16 cellular contexts compared by ENCODE assay signal in the genomic region with DNA sequence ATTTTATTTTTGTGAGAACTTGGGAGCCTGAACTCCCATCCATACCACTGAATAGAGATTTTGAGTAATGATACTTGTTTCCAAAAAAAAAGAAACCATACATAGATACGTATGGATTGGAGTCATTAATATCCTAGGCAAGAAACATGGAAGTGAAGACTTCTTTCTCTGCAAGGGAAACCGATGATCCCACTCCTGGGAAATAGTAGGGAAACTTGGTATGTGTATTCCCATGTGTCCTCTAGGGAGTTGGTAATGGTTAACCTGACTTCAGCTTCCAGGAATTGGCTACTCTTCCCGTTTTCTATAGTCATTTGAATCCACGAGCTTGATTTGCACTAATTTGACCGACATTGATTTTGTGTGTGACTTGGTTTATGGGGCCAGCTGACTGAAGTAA. TPM values are rescaled to one million over a fixed set of nuclear protein-coding genes. Genes with fewer than 3 reads are reported as not detected.
DNase-seq lines count a peak whose midpoint lies in the region; ATAC-seq, FAIRE-seq and TF ChIP-seq lines count a peak whose summit lies in the region.
"Had no signal": no experiment of that assay in that cellular context is flagged by ENCODE, and none has a peak within 500 bp of the region (broad histone marks: within the 10 kb centered on the region; RNA-seq: fewer than 3 reads in every experiment).

No MANE protein-coding gene starts in this region.

- H3K9me3 ChIP-seq in HepG2 (ENCODE audit: low read length): no peaks in the 10 kb centered on the region
- no peaks in the 10 kb centered on the region for H3K9me3 ChIP-seq in right lobe of liver

- CTCF ChIA-PET in HepG2 (lab: Yijun Ruan, JAX; ENCODE audit: low intra/inter-chr PET ratio, low total read pairs): no interaction called here

- H3K36me3 ChIP-seq in HepG2 (replicated peaks in 1 of 2; ENCODE audit: control insufficient read depth in 1 of 2, insufficient read depth in 2 of 2, low read length in 2 of 2): peaks cover 53 to 85% of the 10 kb centered on the region in 2 experiments
- H3K36me3 ChIP-seq in right lobe of liver: peaks cover 21 to 81% (median 57%) of the 10 kb centered on the region in 4 donors

- no peak for ATAC-seq in HepG2
- ATAC-seq in right lobe of liver: no peak
- ATAC-seq in central memory CD8-positive, alpha-beta T cell (replicated peaks; ENCODE audit: extremely low read depth, poor library complexity, severe bottlenecking): no peak

- H3K36me3 Mint-ChIP-seq in central memory CD8-positive, alpha-beta T cell (ENCODE audit: insufficient read depth): peaks cover 100% of the 10 kb centered on the region
- H3K36me3 Mint-ChIP-seq in type B pancreatic cell: peaks cover 84% of the 10 kb centered on the region

- TF ChIP-seq CTCF in HepG2 (CRISPR knock-in tag; IDR thresholded peaks at IDR 0.05) (no peak), right lobe of liver (IDR thresholded peaks at IDR 0.05) (no peak), type B pancreatic cell (conservative IDR thresholded peaks at IDR 0.05) (no peak)

- H3K4me3 ChIP-seq in HepG2 (replicated peaks in 1 of 3; ENCODE audit: insufficient read depth in 1 of 3, low read depth in 2 of 3, low read length in 3 of 3): no peak overlapping the region
- H3K4me3 ChIP-seq in right lobe of liver: no peak overlapping the region
- H3K4me3 ChIP-seq: SK-N-MC had no signal

- TF ChIP-seq RAD21 in HepG2 (CRISPR knock-in tag; IDR thresholded peaks at IDR 0.05): no peak

- TF ChIP-seq EP300 in HepG2 (IDR thresholded peaks at IDR 0.05; ENCODE audit: low read depth in 2 of 2, low read length in 2 of 2): no peak
- no peak for TF ChIP-seq EP300 in HepG2 (CRISPR knock-in tag; IDR thresholded peaks at IDR 0.05; ENCODE audit: borderline replicate concordance)

- no peak overlapping the region for H3K4me2 ChIP-seq in HepG2 (ENCODE audit: low read depth, low read length)

- peak overlapping the region; percentile 42 for H3K4me3 Mint-ChIP-seq in central memory CD8-positive, alpha-beta T cell
- no peak overlapping the region for H3K4me3 Mint-ChIP-seq in type B pancreatic cell

- peaks cover 90% of the 10 kb centered on the region for H4K20me1 ChIP-seq in HepG2 (ENCODE audit: insufficient read depth, low read length)

- BruUV-seq in HepG2 (replicated peaks; lab: Mats Ljungman, UMichigan): no TSS peak

- intact Hi-C loops in HepG2 (cut with micrococcal nuclease; ENCODE audit: unreplicated experiment): no loop called here
- intact Hi-C loops in right lobe of liver (cut with DNase I): loop anchor here in 1 of 2 donors (10.0 kb wide), 1 partner anchor 269 kb away; a partner anchor contains a TSS

- in situ Hi-C loops in HepG2 (cut with HindIII; ENCODE audit: extremely low pct_ligation_motif_present, low pct_unique_long_range_greater_than_20kb): no loop called here

- peaks cover 94% of the 10 kb centered on the region for H3K4me1 Mint-ChIP-seq in central memory CD8-positive, alpha-beta T cell
- H3K4me1 Mint-ChIP-seq in type B pancreatic cell (ENCODE audit: unreplicated experiment): peaks cover 27% of the 10 kb centered on the region

- H3K9me3 Mint-ChIP-seq in central memory CD8-positive, alpha-beta T cell: no peaks in the 10 kb centered on the region
- no peaks in the 10 kb centered on the region for H3K9me3 Mint-ChIP-seq in type B pancreatic cell

- no peak overlapping the region for H3K9ac ChIP-seq in HepG2 (ENCODE audit: insufficient read depth, low read depth, low read length)

- POLR2A ChIA-PET in HepG2 (lab: Yijun Ruan, JAX): no interaction called here

- no peaks in the 10 kb centered on the region; a peak in 1 of 5 replicates for H3K27me3 ChIP-seq in HepG2 (ENCODE audit: control insufficient read depth in 1 of 2, insufficient read depth in 2 of 2, low read length in 2 of 2)
- no peaks in the 10 kb centered on the region for H3K27me3 ChIP-seq in right lobe of liver

- no peak; a peak in 1 of 4 replicates for TF ChIP-seq POLR2A in HepG2 (IDR thresholded peaks at IDR 0.05; ENCODE audit: insufficient read depth in 1 of 2, low read depth in 2 of 2, low read length in 2 of 2)
- TF ChIP-seq POLR2A in right lobe of liver (IDR thresholded peaks at IDR 0.05): no peak

- H3K27me3 Mint-ChIP-seq in central memory CD8-positive, alpha-beta T cell: no peaks in the 10 kb centered on the region
- H3K27me3 Mint-ChIP-seq in type B pancreatic cell: no peaks in the 10 kb centered on the region

- peaks cover 61% of the 10 kb centered on the region for H3K79me2 ChIP-seq in HepG2 (ENCODE audit: insufficient read depth, low read length)

- peak overlapping the region; percentile 83 for H3K27ac Mint-ChIP-seq in central memory CD8-positive, alpha-beta T cell (ENCODE audit: low read depth)
- peak overlapping the region; percentile 25 for H3K27ac Mint-ChIP-seq in type B pancreatic cell

- DNase-seq in HepG2 (ENCODE audit: low spot score): no peak
- DNase-seq in right lobe of liver: no peak
- DNase-seq in central memory CD8-positive, alpha-beta T cell (ENCODE audit: low spot score in 2 of 2): no peak
- no peak for DNase-seq in type B pancreatic cell (ENCODE audit: extremely low spot score, unreplicated experiment)
- DNase-seq in HuH-7.5 (ENCODE audit: low spot score): no peak
- no peak for DNase-seq in HuH-7 (ENCODE audit: low spot score)
- DNase-seq: activated CD4-positive, CD25-positive, alpha-beta regulatory T cell; activated gamma-delta T cell treated with Interleukin-2 at 50 U/mL for 16 hours; caudate nucleus; DMS79 treated with DMSO at 0.1 percent for 48 hours; islet precursor cell; NCI-H1417; NCI-H446 treated with DMSO at 0.1 percent for 48 hours had no signal

- H3K4me1 ChIP-seq in HepG2 (ENCODE audit: insufficient read depth, low read length): peaks cover 50% of the 10 kb centered on the region
- H3K4me1 ChIP-seq in right lobe of liver: peaks cover 0 to 19% (median 7%) of the 10 kb centered on the region in 4 donors

- no peak for FAIRE-seq in HepG2 (lab: Jason Lieb, UNC)

- 93% methylated on average over 5 of the region's 5 CpGs for WGBS in HepG2 (ENCODE audit: low lambda C conversion rate)
- 60% methylated on average over 5 of the region's 5 CpGs for WGBS in right lobe of liver (ENCODE audit: insufficient coverage, low coverage, low lambda C conversion rate, missing lambda C conversion rate)

- H3K27ac ChIP-seq in HepG2 (ENCODE audit: extremely low read length, insufficient read depth, low read length): no peak overlapping the region
- H3K27ac ChIP-seq in right lobe of liver: no peak overlapping the region
- H3K27ac ChIP-seq: SK-N-MC had no signal

- H2AFZ ChIP-seq in HepG2 (ENCODE audit: low read length): no peak overlapping the region

RNA-seq across cellular contexts. Expression of a gene that starts 5.4 kb away (rescaled TPM):
- total RNA-seq in HepG2 (2016; rRNA removed; fragmentation: Illumina TruSeq; extraction: Trizol) (64.8 and 68.1 TPM in 2 replicates), right lobe of liver (10 to 100 TPM; 18.7 to 69.7 (median 40.4) TPM), type B pancreatic cell (ENCODE audit: low replicate concordance) (400 and 654 TPM in 2 replicates)
- 132 and 135 TPM in 2 replicates for total RNA-seq in HepG2 (2016; cell fraction: cytosol; rRNA removed; fragmentation: Illumina TruSeq; extraction: Trizol; ENCODE audit: low read depth)
- 65.7 and 69.2 TPM in 2 replicates for total RNA-seq in HepG2 (2016; cell fraction: insoluble cytoplasmic fraction; rRNA removed; fragmentation: Illumina TruSeq; extraction: Trizol)
- 107 and 110 TPM in 2 replicates for total RNA-seq in HepG2 (2016; cell fraction: membrane; rRNA removed; fragmentation: Illumina TruSeq; extraction: Trizol)
- 164 and 176 TPM in 2 replicates for total RNA-seq in HepG2 (2016; cell fraction: nucleus; rRNA removed; fragmentation: Illumina TruSeq; extraction: Trizol)
- 168 and 176 TPM in 2 replicates for polyA plus RNA-seq in HepG2 (2011; rRNA removed)
- 81.1 and 83.9 TPM in 2 replicates for polyA plus RNA-seq in HepG2 (2011; cell fraction: cytosol; rRNA removed)
- 401 and 461 TPM in 2 replicates for polyA plus RNA-seq in HepG2 (2011; cell fraction: nucleus; rRNA removed)
- 485 and 576 TPM in 2 replicates for polyA plus RNA-seq in HepG2 (2012)
- 70.9 and 79.9 TPM in 2 replicates for polyA plus RNA-seq in HepG2 (2016; cell fraction: cytosol; fragmentation: Illumina TruSeq; extraction: Trizol; ENCODE audit: low read depth)
- 475 and 565 TPM in 2 replicates for polyA plus RNA-seq in HepG2 (2016; cell fraction: insoluble cytoplasmic fraction; fragmentation: Illumina TruSeq; extraction: Trizol; ENCODE audit: low read depth)
- 78.4 and 96.5 TPM in 2 replicates for polyA plus RNA-seq in HepG2 (2016; cell fraction: membrane; fragmentation: Illumina TruSeq; extraction: Trizol; ENCODE audit: low read depth)
- 1,051 and 1,103 TPM in 2 replicates for polyA plus RNA-seq in HepG2 (2016; cell fraction: nucleus; fragmentation: Illumina TruSeq; extraction: Trizol; ENCODE audit: insufficient read depth, low read depth)
- 149 and 213 TPM in 2 replicates for polyA minus RNA-seq in HepG2 (2011; rRNA and poly(A)+ RNA removed; ENCODE audit: low replicate concordance)
- 117 and 135 TPM in 2 replicates for polyA minus RNA-seq in HepG2 (2011; cell fraction: cytosol; rRNA and poly(A)+ RNA removed)
- 379 and 413 TPM in 2 replicates for polyA minus RNA-seq in HepG2 (2011; cell fraction: nucleus; rRNA and poly(A)+ RNA removed)

RNA-seq across cellular contexts. Expression of a gene that starts 17.2 kb away (rescaled TPM):
- total RNA-seq in HepG2 (2016; rRNA removed; fragmentation: Illumina TruSeq; extraction: Trizol): 4.4 and 4.8 TPM in 2 replicates
- total RNA-seq in HepG2 (2016; cell fraction: cytosol; rRNA removed; fragmentation: Illumina TruSeq; extraction: Trizol; ENCODE audit: low read depth): 3.8 and 4.5 TPM in 2 replicates
- 3.7 and 4.7 TPM in 2 replicates for total RNA-seq in HepG2 (2016; cell fraction: insoluble cytoplasmic fraction; rRNA removed; fragmentation: Illumina TruSeq; extraction: Trizol)
- total RNA-seq in HepG2 (2016; cell fraction: membrane; rRNA removed; fragmentation: Illumina TruSeq; extraction: Trizol): 3.8 and 5.0 TPM in 2 replicates
- 1.8 and 2.4 TPM in 2 replicates for total RNA-seq in HepG2 (2016; cell fraction: nucleus; rRNA removed; fragmentation: Illumina TruSeq; extraction: Trizol)
- 6.0 and 9.2 TPM in 2 replicates for polyA plus RNA-seq in HepG2 (2011; rRNA removed)
- polyA plus RNA-seq in HepG2 (2011; cell fraction: cytosol; rRNA removed): 3.7 and 11.2 TPM in 2 replicates
- 7.2 and 9.7 TPM in 2 replicates for polyA plus RNA-seq in HepG2 (2011; cell fraction: nucleus; rRNA removed)
- polyA plus RNA-seq in HepG2 (2012): 3.6 and 4.1 TPM in 2 replicates
- 3.8 and 5.0 TPM in 2 replicates for polyA plus RNA-seq in HepG2 (2016; cell fraction: cytosol; fragmentation: Illumina TruSeq; extraction: Trizol; ENCODE audit: low read depth)
- polyA plus RNA-seq in HepG2 (2016; cell fraction: insoluble cytoplasmic fraction; fragmentation: Illumina TruSeq; extraction: Trizol; ENCODE audit: low read depth): 4.4 and 4.5 TPM in 2 replicates
- polyA plus RNA-seq in HepG2 (2016; cell fraction: membrane; fragmentation: Illumina TruSeq; extraction: Trizol; ENCODE audit: low read depth): 2.7 and 3.2 TPM in 2 replicates
- polyA plus RNA-seq in HepG2 (2016; cell fraction: nucleus; fragmentation: Illumina TruSeq; extraction: Trizol; ENCODE audit: insufficient read depth, low read depth): 0.87 and 3.1 TPM in 2 replicates
- 7.8 TPM in 1 of 2 replicates, not detected in the other for polyA minus RNA-seq in HepG2 (2011; rRNA and poly(A)+ RNA removed; ENCODE audit: low replicate concordance)
- polyA minus RNA-seq in HepG2 (2011; cell fraction: cytosol; rRNA and poly(A)+ RNA removed): 2.7 and 4.6 TPM in 2 replicates
- polyA minus RNA-seq in HepG2 (2011; cell fraction: nucleus; rRNA and poly(A)+ RNA removed): 0.64 TPM in 1 of 2 replicates, not detected in the other
- total RNA-seq in right lobe of liver: 10 to 100 TPM in 3 of 6 experiments, 1 to 10 TPM in 3; 5.7 to 14.9 (median 9.6) TPM
- total RNA-seq in type B pancreatic cell (ENCODE audit: low replicate concordance): 8.2 and 14.5 TPM in 2 replicates

RNA-seq across cellular contexts. Expression of a gene that starts 28.6 kb away (rescaled TPM):
- total RNA-seq in HepG2 (2016; rRNA removed; fragmentation: Illumina TruSeq; extraction: Trizol) (not detected in 2 replicates), right lobe of liver (under 1 TPM in 1 of 6 experiments, not detected in 5; 0.06 TPM), type B pancreatic cell (ENCODE audit: low replicate concordance) (0.02 TPM in 1 of 2 replicates, not detected in the other)
- not detected in 2 replicates for total RNA-seq in HepG2 (2016; cell fraction: cytosol; rRNA removed; fragmentation: Illumina TruSeq; extraction: Trizol; ENCODE audit: low read depth)
- total RNA-seq in HepG2 (2016; cell fraction: insoluble cytoplasmic fraction; rRNA removed; fragmentation: Illumina TruSeq; extraction: Trizol): not detected in 2 replicates
- total RNA-seq in HepG2 (2016; cell fraction: membrane; rRNA removed; fragmentation: Illumina TruSeq; extraction: Trizol): not detected in 2 replicates
- not detected in 2 replicates for total RNA-seq in HepG2 (2016; cell fraction: nucleus; rRNA removed; fragmentation: Illumina TruSeq; extraction: Trizol)
- not detected in 2 replicates for polyA plus RNA-seq in HepG2 (2011; rRNA removed)
- polyA plus RNA-seq in HepG2 (2011; cell fraction: cytosol; rRNA removed): not detected in 2 replicates
- polyA plus RNA-seq in HepG2 (2011; cell fraction: nucleus; rRNA removed): 0.05 TPM in 1 of 2 replicates, not detected in the other
- not detected in 2 replicates for polyA plus RNA-seq in HepG2 (2012)
- not detected in 2 replicates for polyA plus RNA-seq in HepG2 (2016; cell fraction: cytosol; fragmentation: Illumina TruSeq; extraction: Trizol; ENCODE audit: low read depth)
- polyA plus RNA-seq in HepG2 (2016; cell fraction: insoluble cytoplasmic fraction; fragmentation: Illumina TruSeq; extraction: Trizol; ENCODE audit: low read depth): not detected in 2 replicates
- polyA plus RNA-seq in HepG2 (2016; cell fraction: membrane; fragmentation: Illumina TruSeq; extraction: Trizol; ENCODE audit: low read depth): not detected in 2 replicates
- not detected in 2 replicates for polyA plus RNA-seq in HepG2 (2016; cell fraction: nucleus; fragmentation: Illumina TruSeq; extraction: Trizol; ENCODE audit: insufficient read depth, low read depth)
- 0.02 TPM in 1 of 2 replicates, not detected in the other for polyA minus RNA-seq in HepG2 (2011; rRNA and poly(A)+ RNA removed; ENCODE audit: low replicate concordance)
- polyA minus RNA-seq in HepG2 (2011; cell fraction: cytosol; rRNA and poly(A)+ RNA removed): not detected in 2 replicates
- polyA minus RNA-seq in HepG2 (2011; cell fraction: nucleus; rRNA and poly(A)+ RNA removed): not detected in 2 replicates

RNA-seq across cellular contexts. Expression of a gene that starts 31.6 kb away (rescaled TPM):
- total RNA-seq in HepG2 (2016; rRNA removed; fragmentation: Illumina TruSeq; extraction: Trizol) (not detected in 2 replicates), right lobe of liver (not detected), type B pancreatic cell (ENCODE audit: low replicate concordance) (not detected in 2 replicates)
- not detected in 2 replicates for total RNA-seq in HepG2 (2016; cell fraction: cytosol; rRNA removed; fragmentation: Illumina TruSeq; extraction: Trizol; ENCODE audit: low read depth)
- not detected in 2 replicates for total RNA-seq in HepG2 (2016; cell fraction: insoluble cytoplasmic fraction; rRNA removed; fragmentation: Illumina TruSeq; extraction: Trizol)
- not detected in 2 replicates for total RNA-seq in HepG2 (2016; cell fraction: membrane; rRNA removed; fragmentation: Illumina TruSeq; extraction: Trizol)
- total RNA-seq in HepG2 (2016; cell fraction: nucleus; rRNA removed; fragmentation: Illumina TruSeq; extraction: Trizol): not detected in 2 replicates
- polyA plus RNA-seq in HepG2 (2011; rRNA removed): not detected in 2 replicates
- not detected in 2 replicates for polyA plus RNA-seq in HepG2 (2011; cell fraction: cytosol; rRNA removed)
- not detected in 2 replicates for polyA plus RNA-seq in HepG2 (2011; cell fraction: nucleus; rRNA removed)
- polyA plus RNA-seq in HepG2 (2012): not detected in 2 replicates
- not detected in 2 replicates for polyA plus RNA-seq in HepG2 (2016; cell fraction: cytosol; fragmentation: Illumina TruSeq; extraction: Trizol; ENCODE audit: low read depth)
- polyA plus RNA-seq in HepG2 (2016; cell fraction: insoluble cytoplasmic fraction; fragmentation: Illumina TruSeq; extraction: Trizol; ENCODE audit: low read depth): not detected in 2 replicates
- polyA plus RNA-seq in HepG2 (2016; cell fraction: membrane; fragmentation: Illumina TruSeq; extraction: Trizol; ENCODE audit: low read depth): not detected in 2 replicates
- not detected in 2 replicates for polyA plus RNA-seq in HepG2 (2016; cell fraction: nucleus; fragmentation: Illumina TruSeq; extraction: Trizol; ENCODE audit: insufficient read depth, low read depth)
- not detected in 2 replicates for polyA minus RNA-seq in HepG2 (2011; rRNA and poly(A)+ RNA removed; ENCODE audit: low replicate concordance)
- polyA minus RNA-seq in HepG2 (2011; cell fraction: cytosol; rRNA and poly(A)+ RNA removed): not detected in 2 replicates
- not detected in 2 replicates for polyA minus RNA-seq in HepG2 (2011; cell fraction: nucleus; rRNA and poly(A)+ RNA removed)
- total RNA-seq: mononuclear cell, OCI-LY7 had no signal

RNA-seq across cellular contexts. Expression of a gene that starts 35.5 kb away (rescaled TPM):
- 1.1 and 1.5 TPM in 2 replicates for total RNA-seq in HepG2 (2016; rRNA removed; fragmentation: Illumina TruSeq; extraction: Trizol)
- 2.5 and 3.6 TPM in 2 replicates for total RNA-seq in HepG2 (2016; cell fraction: cytosol; rRNA removed; fragmentation: Illumina TruSeq; extraction: Trizol; ENCODE audit: low read depth)
- 0.79 and 2.2 TPM in 2 replicates for total RNA-seq in HepG2 (2016; cell fraction: insoluble cytoplasmic fraction; rRNA removed; fragmentation: Illumina TruSeq; extraction: Trizol)
- 3.2 and 4.8 TPM in 2 replicates for total RNA-seq in HepG2 (2016; cell fraction: membrane; rRNA removed; fragmentation: Illumina TruSeq; extraction: Trizol)
- 1.1 and 1.8 TPM in 2 replicates for total RNA-seq in HepG2 (2016; cell fraction: nucleus; rRNA removed; fragmentation: Illumina TruSeq; extraction: Trizol)
- 2.1 and 2.7 TPM in 2 replicates for polyA plus RNA-seq in HepG2 (2011; rRNA removed)
- 0.95 and 2.1 TPM in 2 replicates for polyA plus RNA-seq in HepG2 (2011; cell fraction: cytosol; rRNA removed)
- 1.9 and 2.8 TPM in 2 replicates for polyA plus RNA-seq in HepG2 (2011; cell fraction: nucleus; rRNA removed)
- 0.71 and 1.5 TPM in 2 replicates for polyA plus RNA-seq in HepG2 (2012)
- 2.1 and 2.2 TPM in 2 replicates for polyA plus RNA-seq in HepG2 (2016; cell fraction: cytosol; fragmentation: Illumina TruSeq; extraction: Trizol; ENCODE audit: low read depth)
- 2.1 and 2.5 TPM in 2 replicates for polyA plus RNA-seq in HepG2 (2016; cell fraction: insoluble cytoplasmic fraction; fragmentation: Illumina TruSeq; extraction: Trizol; ENCODE audit: low read depth)
- polyA plus RNA-seq in HepG2 (2016; cell fraction: membrane; fragmentation: Illumina TruSeq; extraction: Trizol; ENCODE audit: low read depth): 0.93 and 4.0 TPM in 2 replicates
- polyA plus RNA-seq in HepG2 (2016; cell fraction: nucleus; fragmentation: Illumina TruSeq; extraction: Trizol; ENCODE audit: insufficient read depth, low read depth): 1.3 and 3.1 TPM in 2 replicates
- 0.76 and 9.9 TPM in 2 replicates for polyA minus RNA-seq in HepG2 (2011; rRNA and poly(A)+ RNA removed; ENCODE audit: low replicate concordance)
- 0.20 and 0.44 TPM in 2 replicates for polyA minus RNA-seq in HepG2 (2011; cell fraction: cytosol; rRNA and poly(A)+ RNA removed)
- polyA minus RNA-seq in HepG2 (2011; cell fraction: nucleus; rRNA and poly(A)+ RNA removed): 1.3 TPM in 1 of 2 replicates, not detected in the other
- 1 to 10 TPM in 3 of 6 experiments, under 1 TPM in 3; 0.25 to 1.6 (median 1.0) TPM for total RNA-seq in right lobe of liver
- 1.8 and 2.0 TPM in 2 replicates for total RNA-seq in type B pancreatic cell (ENCODE audit: low replicate concordance)
- total RNA-seq: OCI-LY7 had no signal
